In the genomic region with DNA sequence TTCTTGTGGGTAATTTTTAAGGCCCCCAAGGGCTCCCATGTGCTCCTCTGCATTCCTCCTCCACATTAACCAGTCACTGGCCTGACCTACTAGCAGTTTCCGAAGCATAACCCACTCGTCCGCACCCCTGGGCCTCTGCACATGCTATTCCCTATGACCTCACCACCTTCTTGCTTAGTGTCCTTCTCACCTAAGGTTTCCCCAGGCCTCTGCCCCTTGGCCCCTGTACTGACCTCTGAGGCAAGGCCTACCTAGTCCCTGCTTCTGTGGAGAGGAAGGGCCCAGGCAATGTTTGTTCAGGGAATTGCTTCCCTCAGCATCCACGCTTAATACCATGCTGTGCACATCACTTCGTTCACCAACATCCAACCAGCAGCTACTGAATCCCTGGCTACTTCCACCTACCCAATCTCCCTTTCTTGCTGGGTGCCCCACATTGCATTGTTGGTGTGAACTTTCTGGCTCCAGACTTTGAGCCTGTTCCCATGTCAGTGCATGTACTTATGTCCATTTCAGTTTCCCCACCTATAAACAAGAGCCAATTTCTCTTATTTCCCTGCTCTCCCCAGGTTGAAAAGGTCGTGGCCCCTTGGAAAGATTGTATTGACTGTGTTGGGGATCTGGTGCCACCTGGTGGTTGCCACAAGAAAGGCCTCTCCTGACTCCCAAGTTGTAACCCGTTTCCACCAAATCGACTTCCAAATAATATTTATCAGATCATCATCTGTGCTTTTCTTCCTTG, we compare ENCODE assay signal across 8 cellular contexts. TPM values are rescaled to one million over a fixed set of nuclear protein-coding genes. Genes with fewer than 3 reads are reported as not detected.
DNase-seq lines count a peak whose midpoint lies in the region; ATAC-seq, FAIRE-seq and TF ChIP-seq lines count a peak whose summit lies in the region.

No MANE protein-coding gene starts in this region.

- H3K27me3 ChIP-seq in effector memory CD4-positive, alpha-beta T cell (replicated peaks; ENCODE audit: control insufficient read depth, insufficient read depth, low read length, poor library complexity, severe bottlenecking), result no peaks in the 10 kb centered on the region

- intact Hi-C loops in left ventricle myocardium superior (cut with micrococcal nuclease), result loop anchor here (10.0 kb wide), 1 partner anchor 255 kb away; no protein-coding TSS in a partner anchor

- no peak overlapping the region for H3K4me3 ChIP-seq in effector memory CD4-positive, alpha-beta T cell (ENCODE audit: insufficient read depth, low read depth, low read length, poor library complexity, severe bottlenecking)

- H3K27ac ChIP-seq in C4-2B, result no peak overlapping the region
- no peak overlapping the region for H3K27ac ChIP-seq in effector memory CD4-positive, alpha-beta T cell (ENCODE audit: insufficient read depth, low read length, poor library complexity, severe bottlenecking)

- no peaks in the 10 kb centered on the region for H3K36me3 ChIP-seq in effector memory CD4-positive, alpha-beta T cell (ENCODE audit: control insufficient read depth, insufficient read depth, low read length)

- FAIRE-seq in GM19239 (lab: Jason Lieb, UNC), result peak; percentile 89

- ATAC-seq in left ventricle myocardium superior, result peak; percentile 44

- no peaks in the 10 kb centered on the region for H3K9me3 ChIP-seq in effector memory CD4-positive, alpha-beta T cell (ENCODE audit: control insufficient read depth, low read length)

- DNase-seq in GM19239 (ENCODE audit: insufficient read length, low spot score), result no peak
- DNase-seq in NCI-H510A treated with DMSO at 0.1 percent for 48 hours (lab: John Stamatoyannopoulos, UW), result peak; percentile 53
- peak; percentile 36 for DNase-seq in activated naive CD4-positive, alpha-beta T cell treated with Interleukin-2 at 50 U/mL for 16 hours
- peak; percentile 37 for DNase-seq in left ventricle myocardium superior
- DNase-seq in stimulated activated CD4-positive, alpha-beta T cell treated with anti-CD3 and anti-CD28 coated beads, Interleukin-2, amount 100 ng/mL, for 4 hours (ENCODE audit: low read depth), result peak; percentile 15
- no peak for DNase-seq in NCI-H2107 treated with DMSO at 0.1 percent for 48 hours (lab: John Stamatoyannopoulos, UW; ENCODE audit: unreplicated experiment)
- no peak for DNase-seq in effector memory CD4-positive, alpha-beta T cell

- H3K4me1 ChIP-seq in effector memory CD4-positive, alpha-beta T cell (ENCODE audit: control insufficient read depth, insufficient read depth, low read length, poor library complexity, severe bottlenecking), result no peaks in the 10 kb centered on the region

- peak; percentile 91 for TF ChIP-seq CTCF in C4-2B (conservative IDR thresholded peaks at IDR 0.05)

RNA-seq across cellular contexts. Expression of gene TMEM177, which starts 19.2 kb away (rescaled TPM):
- 12.8 TPM for total RNA-seq in left ventricle myocardium superior

Comparison
In these comparisons a context has a peak if more than half of its experiments do, and no peak if none do; other contexts are left out.
1. DNase-seq: peak in NCI-H510A treated with DMSO at 0.1 percent for 48 hours (single experiment), activated naive CD4-positive, alpha-beta T cell treated with Interleukin-2 at 50 U/mL for 16 hours (single experiment), left ventricle myocardium superior (single experiment) and stimulated activated CD4-positive, alpha-beta T cell treated with anti-CD3 and anti-CD28 coated beads, Interleukin-2, amount 100 ng/mL, for 4 hours (single experiment); none in GM19239 (single experiment), NCI-H2107 treated with DMSO at 0.1 percent for 48 hours (single experiment) and effector memory CD4-positive, alpha-beta T cell (0 of 3).